1 cellular context compared by ENCODE assay signal in the genomic region with DNA sequence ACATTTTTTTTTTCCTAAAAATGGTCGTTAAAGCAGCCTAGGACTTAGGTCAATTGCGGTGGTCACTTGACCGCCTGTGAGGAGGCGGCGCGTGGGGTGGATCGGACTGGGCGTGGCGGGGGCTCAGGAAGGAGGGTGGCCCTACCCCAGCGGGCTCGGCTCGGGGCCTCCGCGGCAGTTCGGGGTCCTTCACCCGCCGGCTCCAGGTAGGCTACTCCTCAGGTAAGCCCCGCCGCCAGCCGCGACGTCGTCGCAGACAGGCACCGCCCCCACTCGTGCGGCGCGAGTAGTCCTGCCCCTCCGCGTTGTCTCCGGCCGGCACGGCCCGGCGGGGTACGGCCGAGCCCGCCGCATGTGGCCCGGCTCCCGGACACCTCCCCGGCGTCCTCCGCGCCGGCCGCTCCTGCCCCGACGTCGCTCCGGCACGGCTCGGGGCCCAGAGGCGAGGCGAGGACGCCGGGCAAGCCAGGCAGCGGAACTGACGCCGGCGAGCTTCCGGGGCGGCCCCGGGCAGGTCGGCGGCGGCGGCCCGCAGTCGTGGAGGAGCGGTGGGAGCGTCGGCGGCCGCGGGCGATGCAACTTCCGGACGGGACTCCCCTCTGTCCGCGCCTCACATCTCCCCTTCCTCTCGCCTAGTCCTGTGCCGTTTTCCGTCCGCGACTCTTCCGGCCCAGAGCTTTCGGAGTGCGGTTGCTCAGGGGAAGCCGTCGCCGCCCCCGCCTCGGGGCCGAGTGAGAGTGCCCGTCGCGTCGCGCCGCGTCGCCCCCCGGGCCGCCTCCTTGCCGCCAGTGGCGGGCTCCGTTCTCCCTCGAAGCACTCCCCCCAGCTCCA.
TF ChIP-seq lines count a peak whose summit lies in the region.

A gene (plus strand): TSS at position 513 of the 831 bp plus-strand sequence. CDS start 322 bp downstream, outside the sequence.

TF ChIP-seq in HepG2, 621 proteins besides CTCF, POLR2A, EP300 and RAD21 (continued from another document and continues in another):
- TF ChIP-seq, protein P1, sequence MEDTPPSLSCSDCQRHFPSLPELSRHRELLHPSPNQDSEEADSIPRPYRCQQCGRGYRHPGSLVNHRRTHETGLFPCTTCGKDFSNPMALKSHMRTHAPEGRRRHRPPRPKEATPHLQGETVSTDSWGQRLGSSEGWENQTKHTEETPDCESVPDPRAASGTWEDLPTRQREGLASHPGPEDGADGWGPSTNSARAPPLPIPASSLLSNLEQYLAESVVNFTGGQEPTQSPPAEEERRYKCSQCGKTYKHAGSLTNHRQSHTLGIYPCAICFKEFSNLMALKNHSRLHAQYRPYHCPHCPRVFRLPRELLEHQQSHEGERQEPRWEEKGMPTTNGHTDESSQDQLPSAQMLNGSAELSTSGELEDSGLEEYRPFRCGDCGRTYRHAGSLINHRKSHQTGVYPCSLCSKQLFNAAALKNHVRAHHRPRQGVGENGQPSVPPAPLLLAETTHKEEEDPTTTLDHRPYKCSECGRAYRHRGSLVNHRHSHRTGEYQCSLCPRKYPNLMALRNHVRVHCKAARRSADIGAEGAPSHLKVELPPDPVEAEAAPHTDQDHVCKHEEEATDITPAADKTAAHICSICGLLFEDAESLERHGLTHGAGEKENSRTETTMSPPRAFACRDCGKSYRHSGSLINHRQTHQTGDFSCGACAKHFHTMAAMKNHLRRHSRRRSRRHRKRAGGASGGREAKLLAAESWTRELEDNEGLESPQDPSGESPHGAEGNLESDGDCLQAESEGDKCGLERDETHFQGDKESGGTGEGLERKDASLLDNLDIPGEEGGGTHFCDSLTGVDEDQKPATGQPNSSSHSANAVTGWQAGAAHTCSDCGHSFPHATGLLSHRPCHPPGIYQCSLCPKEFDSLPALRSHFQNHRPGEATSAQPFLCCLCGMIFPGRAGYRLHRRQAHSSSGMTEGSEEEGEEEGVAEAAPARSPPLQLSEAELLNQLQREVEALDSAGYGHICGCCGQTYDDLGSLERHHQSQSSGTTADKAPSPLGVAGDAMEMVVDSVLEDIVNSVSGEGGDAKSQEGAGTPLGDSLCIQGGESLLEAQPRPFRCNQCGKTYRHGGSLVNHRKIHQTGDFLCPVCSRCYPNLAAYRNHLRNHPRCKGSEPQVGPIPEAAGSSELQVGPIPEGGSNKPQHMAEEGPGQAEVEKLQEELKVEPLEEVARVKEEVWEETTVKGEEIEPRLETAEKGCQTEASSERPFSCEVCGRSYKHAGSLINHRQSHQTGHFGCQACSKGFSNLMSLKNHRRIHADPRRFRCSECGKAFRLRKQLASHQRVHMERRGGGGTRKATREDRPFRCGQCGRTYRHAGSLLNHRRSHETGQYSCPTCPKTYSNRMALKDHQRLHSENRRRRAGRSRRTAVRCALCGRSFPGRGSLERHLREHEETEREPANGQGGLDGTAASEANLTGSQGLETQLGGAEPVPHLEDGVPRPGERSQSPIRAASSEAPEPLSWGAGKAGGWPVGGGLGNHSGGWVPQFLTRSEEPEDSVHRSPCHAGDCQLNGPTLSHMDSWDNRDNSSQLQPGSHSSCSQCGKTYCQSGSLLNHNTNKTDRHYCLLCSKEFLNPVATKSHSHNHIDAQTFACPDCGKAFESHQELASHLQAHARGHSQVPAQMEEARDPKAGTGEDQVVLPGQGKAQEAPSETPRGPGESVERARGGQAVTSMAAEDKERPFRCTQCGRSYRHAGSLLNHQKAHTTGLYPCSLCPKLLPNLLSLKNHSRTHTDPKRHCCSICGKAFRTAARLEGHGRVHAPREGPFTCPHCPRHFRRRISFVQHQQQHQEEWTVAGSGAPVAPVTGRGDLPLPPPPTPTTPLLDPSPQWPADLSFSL (CRISPR knock-in tag; IDR thresholded peaks at IDR 0.05): no peak
- TF ChIP-seq ATF7-NPFF (CRISPR knock-in tag; IDR thresholded peaks at IDR 0.05; ENCODE audit: low read depth) (peak; percentile 94), AHR (CRISPR knock-in tag; IDR thresholded peaks at IDR 0.05) (no peak), ZKSCAN5 (CRISPR knock-in tag; IDR thresholded peaks at IDR 0.05) (no peak), SMAD1 (CRISPR knock-in tag; IDR thresholded peaks at IDR 0.05; ENCODE audit: borderline replicate concordance, low read depth) (peak; percentile 77; the same call in 1 of the 2 replicates), ZIK1 (CRISPR knock-in tag; IDR thresholded peaks at IDR 0.05; ENCODE audit: borderline replicate concordance, low read depth) (peak; percentile 88), ZNF672 (CRISPR knock-in tag; IDR thresholded peaks at IDR 0.05) (0 out of 2 replicates have a peak, but pooled peaks have one; percentile 41), SALL2 (CRISPR knock-in tag; IDR thresholded peaks at IDR 0.05) (peak; percentile 55; the same call in 1 of the 2 replicates), SIN3A (IDR thresholded peaks at IDR 0.05; ENCODE audit: borderline replicate concordance, low read depth, low read length) (peak; percentile 44; the same call in 1 of the 2 replicates), ZFYVE20 (CRISPR knock-in tag; IDR thresholded peaks at IDR 0.05; ENCODE audit: borderline replicate concordance, low read depth) (peak; percentile 69; the same call in 1 of the 2 replicates), SAP130 (CRISPR knock-in tag; IDR thresholded peaks at IDR 0.05; ENCODE audit: low read depth) (peak; percentile 69), MED13 (CRISPR knock-in tag; IDR thresholded peaks at IDR 0.05) (0 out of 2 replicates have a peak, but pooled peaks have one; percentile 17), ZNF790 (CRISPR knock-in tag; IDR thresholded peaks at IDR 0.05; ENCODE audit: borderline replicate concordance) (0 out of 2 replicates have a peak, but pooled peaks have one; percentile 29)
- TF ChIP-seq, protein P2, sequence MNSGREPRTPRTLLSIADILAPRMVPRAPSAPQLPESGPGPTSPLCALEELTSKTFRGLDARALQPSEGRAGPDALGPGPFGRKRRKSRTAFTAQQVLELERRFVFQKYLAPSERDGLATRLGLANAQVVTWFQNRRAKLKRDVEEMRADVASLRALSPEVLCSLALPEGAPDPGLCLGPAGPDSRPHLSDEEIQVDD (CRISPR knock-in tag; IDR thresholded peaks at IDR 0.05; ENCODE audit: borderline replicate concordance): peak; percentile 37; the same call in 1 of the 2 replicates
- TF ChIP-seq, protein P3, sequence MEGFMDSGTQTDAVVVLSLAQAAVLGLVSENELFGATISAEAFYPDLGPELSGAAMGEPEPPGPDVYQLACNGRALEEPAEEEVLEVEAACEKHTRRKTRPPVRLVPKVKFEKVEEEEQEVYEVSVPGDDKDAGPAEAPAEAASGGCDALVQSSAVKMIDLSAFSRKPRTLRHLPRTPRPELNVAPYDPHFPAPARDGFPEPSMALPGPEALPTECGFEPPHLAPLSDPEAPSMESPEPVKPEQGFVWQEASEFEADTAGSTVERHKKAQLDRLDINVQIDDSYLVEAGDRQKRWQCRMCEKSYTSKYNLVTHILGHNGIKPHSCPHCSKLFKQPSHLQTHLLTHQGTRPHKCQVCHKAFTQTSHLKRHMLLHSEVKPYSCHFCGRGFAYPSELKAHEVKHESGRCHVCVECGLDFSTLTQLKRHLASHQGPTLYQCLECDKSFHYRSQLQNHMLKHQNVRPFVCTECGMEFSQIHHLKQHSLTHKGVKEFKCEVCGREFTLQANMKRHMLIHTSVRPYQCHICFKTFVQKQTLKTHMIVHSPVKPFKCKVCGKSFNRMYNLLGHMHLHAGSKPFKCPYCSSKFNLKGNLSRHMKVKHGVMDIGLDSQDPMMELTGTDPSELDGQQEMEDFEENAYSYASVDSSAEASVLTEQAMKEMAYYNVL (CRISPR knock-in tag; IDR thresholded peaks at IDR 0.05; ENCODE audit: borderline replicate concordance): peak; percentile 63; the same call in 1 of the 2 replicates
- TF ChIP-seq, protein P4, sequence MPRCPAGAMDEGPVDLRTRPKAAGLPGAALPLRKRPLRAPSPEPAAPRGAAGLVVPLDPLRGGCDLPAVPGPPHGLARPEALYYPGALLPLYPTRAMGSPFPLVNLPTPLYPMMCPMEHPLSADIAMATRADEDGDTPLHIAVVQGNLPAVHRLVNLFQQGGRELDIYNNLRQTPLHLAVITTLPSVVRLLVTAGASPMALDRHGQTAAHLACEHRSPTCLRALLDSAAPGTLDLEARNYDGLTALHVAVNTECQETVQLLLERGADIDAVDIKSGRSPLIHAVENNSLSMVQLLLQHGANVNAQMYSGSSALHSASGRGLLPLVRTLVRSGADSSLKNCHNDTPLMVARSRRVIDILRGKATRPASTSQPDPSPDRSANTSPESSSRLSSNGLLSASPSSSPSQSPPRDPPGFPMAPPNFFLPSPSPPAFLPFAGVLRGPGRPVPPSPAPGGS (CRISPR knock-in tag; IDR thresholded peaks at IDR 0.05): no peak; the same call in 1 of the 2 replicates
- TF ChIP-seq, protein P5, sequence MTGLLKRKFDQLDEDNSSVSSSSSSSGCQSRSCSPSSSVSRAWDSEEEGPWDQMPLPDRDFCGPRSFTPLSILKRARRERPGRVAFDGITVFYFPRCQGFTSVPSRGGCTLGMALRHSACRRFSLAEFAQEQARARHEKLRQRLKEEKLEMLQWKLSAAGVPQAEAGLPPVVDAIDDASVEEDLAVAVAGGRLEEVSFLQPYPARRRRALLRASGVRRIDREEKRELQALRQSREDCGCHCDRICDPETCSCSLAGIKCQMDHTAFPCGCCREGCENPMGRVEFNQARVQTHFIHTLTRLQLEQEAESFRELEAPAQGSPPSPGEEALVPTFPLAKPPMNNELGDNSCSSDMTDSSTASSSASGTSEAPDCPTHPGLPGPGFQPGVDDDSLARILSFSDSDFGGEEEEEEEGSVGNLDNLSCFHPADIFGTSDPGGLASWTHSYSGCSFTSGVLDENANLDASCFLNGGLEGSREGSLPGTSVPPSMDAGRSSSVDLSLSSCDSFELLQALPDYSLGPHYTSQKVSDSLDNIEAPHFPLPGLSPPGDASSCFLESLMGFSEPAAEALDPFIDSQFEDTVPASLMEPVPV (CRISPR knock-in tag; IDR thresholded peaks at IDR 0.05): peak; percentile 63; the same call in 1 of the 2 replicates
- TF ChIP-seq, protein P6, sequence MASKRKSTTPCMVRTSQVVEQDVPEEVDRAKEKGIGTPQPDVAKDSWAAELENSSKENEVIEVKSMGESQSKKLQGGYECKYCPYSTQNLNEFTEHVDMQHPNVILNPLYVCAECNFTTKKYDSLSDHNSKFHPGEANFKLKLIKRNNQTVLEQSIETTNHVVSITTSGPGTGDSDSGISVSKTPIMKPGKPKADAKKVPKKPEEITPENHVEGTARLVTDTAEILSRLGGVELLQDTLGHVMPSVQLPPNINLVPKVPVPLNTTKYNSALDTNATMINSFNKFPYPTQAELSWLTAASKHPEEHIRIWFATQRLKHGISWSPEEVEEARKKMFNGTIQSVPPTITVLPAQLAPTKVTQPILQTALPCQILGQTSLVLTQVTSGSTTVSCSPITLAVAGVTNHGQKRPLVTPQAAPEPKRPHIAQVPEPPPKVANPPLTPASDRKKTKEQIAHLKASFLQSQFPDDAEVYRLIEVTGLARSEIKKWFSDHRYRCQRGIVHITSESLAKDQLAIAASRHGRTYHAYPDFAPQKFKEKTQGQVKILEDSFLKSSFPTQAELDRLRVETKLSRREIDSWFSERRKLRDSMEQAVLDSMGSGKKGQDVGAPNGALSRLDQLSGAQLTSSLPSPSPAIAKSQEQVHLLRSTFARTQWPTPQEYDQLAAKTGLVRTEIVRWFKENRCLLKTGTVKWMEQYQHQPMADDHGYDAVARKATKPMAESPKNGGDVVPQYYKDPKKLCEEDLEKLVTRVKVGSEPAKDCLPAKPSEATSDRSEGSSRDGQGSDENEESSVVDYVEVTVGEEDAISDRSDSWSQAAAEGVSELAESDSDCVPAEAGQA (IDR thresholded peaks at IDR 0.05; ENCODE audit: low read depth): peak; percentile 67; the same call in 1 of the 2 replicates
- TF ChIP-seq, protein P6 (CRISPR knock-in tag; IDR thresholded peaks at IDR 0.05; ENCODE audit: borderline replicate concordance): no peak; the same call in 1 of the 2 replicates
- TF ChIP-seq, protein P7, sequence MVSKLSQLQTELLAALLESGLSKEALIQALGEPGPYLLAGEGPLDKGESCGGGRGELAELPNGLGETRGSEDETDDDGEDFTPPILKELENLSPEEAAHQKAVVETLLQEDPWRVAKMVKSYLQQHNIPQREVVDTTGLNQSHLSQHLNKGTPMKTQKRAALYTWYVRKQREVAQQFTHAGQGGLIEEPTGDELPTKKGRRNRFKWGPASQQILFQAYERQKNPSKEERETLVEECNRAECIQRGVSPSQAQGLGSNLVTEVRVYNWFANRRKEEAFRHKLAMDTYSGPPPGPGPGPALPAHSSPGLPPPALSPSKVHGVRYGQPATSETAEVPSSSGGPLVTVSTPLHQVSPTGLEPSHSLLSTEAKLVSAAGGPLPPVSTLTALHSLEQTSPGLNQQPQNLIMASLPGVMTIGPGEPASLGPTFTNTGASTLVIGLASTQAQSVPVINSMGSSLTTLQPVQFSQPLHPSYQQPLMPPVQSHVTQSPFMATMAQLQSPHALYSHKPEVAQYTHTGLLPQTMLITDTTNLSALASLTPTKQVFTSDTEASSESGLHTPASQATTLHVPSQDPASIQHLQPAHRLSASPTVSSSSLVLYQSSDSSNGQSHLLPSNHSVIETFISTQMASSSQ (IDR thresholded peaks at IDR 0.05; ENCODE audit: low read depth): no peak
- TF ChIP-seq, protein P7 (CRISPR knock-in tag; IDR thresholded peaks at IDR 0.05; ENCODE audit: borderline replicate concordance): peak; percentile 76; the same call in 1 of the 2 replicates
